26 cellular contexts compared by ENCODE assay signal in the genomic region with DNA sequence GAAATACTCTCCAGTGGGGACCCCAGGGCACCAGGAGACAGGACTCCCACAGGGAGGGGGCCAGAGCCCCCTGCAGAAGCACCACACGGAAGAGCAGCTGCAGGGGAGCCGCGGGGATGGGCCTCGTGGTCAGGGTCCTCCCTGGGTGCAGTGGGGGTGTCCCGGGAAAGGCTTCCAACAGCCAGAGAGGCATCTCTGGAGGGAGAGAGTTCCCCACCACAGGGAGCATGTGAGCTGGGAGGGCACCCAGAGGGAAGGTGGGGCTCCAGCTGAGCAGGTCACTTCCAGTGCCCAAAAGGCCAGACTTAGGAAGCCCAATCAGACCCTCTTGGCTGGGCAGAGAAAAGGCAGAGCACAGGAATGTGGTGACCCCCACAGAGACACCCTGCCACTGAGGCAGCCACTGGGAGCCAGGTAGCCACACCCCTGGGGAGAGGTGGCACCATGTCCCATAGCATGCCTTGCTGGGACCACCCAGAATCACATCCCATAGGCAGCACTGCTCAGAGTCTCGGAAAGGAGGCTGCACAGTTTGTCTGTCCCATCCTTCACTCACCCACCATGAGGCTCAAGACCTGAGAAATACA. TPM values are rescaled to one million over a fixed set of nuclear protein-coding genes. Genes with fewer than 3 reads are reported as not detected.
"Had no signal": no experiment of that assay in that cellular context is flagged by ENCODE, and none has a peak within 500 bp of the region (broad histone marks: within the 10 kb centered on the region; RNA-seq: fewer than 3 reads in every experiment).

No MANE protein-coding gene starts in this region.

- H3K9ac ChIP-seq: SK-N-SH had no signal

- H3K36me3 ChIP-seq: brain microvascular endothelial cell, SJCRH30 had no signal

- H3K27me3 ChIP-seq: brain microvascular endothelial cell had no signal

- H3K27ac Mint-ChIP-seq: activated CD8-positive, alpha-beta T cell treated with anti-CD3 and anti-CD28 coated beads for 36 hours; activated naive CD4-positive, alpha-beta T cell treated with anti-CD3 and anti-CD28 coated beads, Interleukin-2, amount 10 ng/mL, durations not matched to agents 7 days and 5 days; activated naive CD8-positive, alpha-beta T cell treated with anti-CD3 and anti-CD28 coated beads for 36 hours; activated T-cell treated with anti-CD3 and anti-CD28 coated beads, Interleukin-2, amount 50 U/mL, for 72 hours; activated T-helper 2 cell treated with anti-CD3 and anti-CD28 coated beads, Interferon-gamma antibody, Interleukin-2, Interleukin-4, amounts not matched to agents 10 μg/mL and 5 μg/mL and 100 μg/mL, durations not matched to agents 14 hours and 24 hours and 36 hours had no signal

- H3K9me3 ChIP-seq: SJCRH30, SK-N-SH had no signal

- H3K4me2 ChIP-seq: SK-N-SH had no signal

- H3K4me3 ChIP-seq: SJCRH30 had no signal

- H3K27me3 Mint-ChIP-seq: activated CD8-positive, alpha-beta T cell treated with anti-CD3 and anti-CD28 coated beads for 36 hours; activated naive CD4-positive, alpha-beta T cell treated with anti-CD3 and anti-CD28 coated beads, Interleukin-2, amount 10 ng/mL, durations not matched to agents 7 days and 5 days had no signal

- H3K9me3 Mint-ChIP-seq: activated CD8-positive, alpha-beta T cell treated with anti-CD3 and anti-CD28 coated beads for 36 hours; activated naive CD4-positive, alpha-beta T cell treated with anti-CD3 and anti-CD28 coated beads, Interleukin-2, amount 10 ng/mL, durations not matched to agents 7 days and 5 days; activated naive CD8-positive, alpha-beta T cell treated with anti-CD3 and anti-CD28 coated beads for 36 hours; activated T-cell treated with anti-CD3 and anti-CD28 coated beads, Interleukin-2, amount 50 U/mL, for 72 hours; activated T-helper 2 cell treated with anti-CD3 and anti-CD28 coated beads, Interferon-gamma antibody, Interleukin-2, Interleukin-4, amounts not matched to agents 10 μg/mL and 5 μg/mL and 100 μg/mL, durations not matched to agents 14 hours and 24 hours and 36 hours had no signal

- DNase-seq: activated CD4-positive, alpha-beta T cell treated with anti-CD3 and anti-CD28 coated beads for 4 hours; activated CD8-positive, alpha-beta memory T cell treated with anti-CD3 and anti-CD28 coated beads, Interleukin-2, amount 50 U/mL, for 4 hours; activated CD8-positive, alpha-beta T cell treated with anti-CD3 and anti-CD28 coated beads for 36 hours; activated gamma-delta T cell treated with Interleukin-2 at 50 U/mL for 16 hours; activated naive CD4-positive, alpha-beta T cell treated with anti-CD3 and anti-CD28 coated beads, Interleukin-2, amount 10 ng/mL, durations not matched to agents 7 days and 5 days; activated naive CD8-positive, alpha-beta T cell treated with anti-CD3 and anti-CD28 coated beads for 36 hours; activated T-cell treated with anti-CD3 and anti-CD28 coated beads, Interleukin-2, amount 50 U/mL, for 72 hours; brain microvascular endothelial cell; Kasumi-1; KBM-7; NCI-H146; NCI-H187 treated with DMSO at 0.1 percent for 48 hours; NCI-H2171 treated with DMSO at 0.1 percent for 48 hours; NCI-H226; NCI-H510A; NCI-H526 treated with DMSO at 0.1 percent for 48 hours; NCI-H82; Right ventricle myocardium superior; SJCRH30; SK-N-SH; SW 1271 had no signal

- H3K27ac ChIP-seq: brain microvascular endothelial cell, SJCRH30 had no signal

- H3K4me1 Mint-ChIP-seq: activated naive CD4-positive, alpha-beta T cell treated with anti-CD3 and anti-CD28 coated beads, Interleukin-2, amount 10 ng/mL, durations not matched to agents 7 days and 5 days; activated naive CD8-positive, alpha-beta T cell treated with anti-CD3 and anti-CD28 coated beads for 36 hours had no signal

- H3K4me3 Mint-ChIP-seq: activated CD8-positive, alpha-beta T cell treated with anti-CD3 and anti-CD28 coated beads for 36 hours; activated naive CD4-positive, alpha-beta T cell treated with anti-CD3 and anti-CD28 coated beads, Interleukin-2, amount 10 ng/mL, durations not matched to agents 7 days and 5 days; activated naive CD8-positive, alpha-beta T cell treated with anti-CD3 and anti-CD28 coated beads for 36 hours; activated T-cell treated with anti-CD3 and anti-CD28 coated beads, Interleukin-2, amount 50 U/mL, for 72 hours had no signal

- ATAC-seq: activated CD4-positive, CD25-positive, alpha-beta regulatory T cell treated with anti-CD3 and anti-CD28 coated beads, Interleukin-2, amount 50 U/mL, for 24 hours; activated CD8-positive, alpha-beta T cell treated with anti-CD3 and anti-CD28 coated beads for 36 hours; activated T-cell treated with anti-CD3 and anti-CD28 coated beads, Interleukin-2, amount 50 U/mL, for 72 hours had no signal

RNA-seq across cellular contexts. Expression of a gene that starts 49.9 kb away (rescaled TPM):
- total RNA-seq: activated CD8-positive, alpha-beta T cell treated with anti-CD3 and anti-CD28 coated beads for 36 hours; activated naive CD8-positive, alpha-beta T cell treated with anti-CD3 and anti-CD28 coated beads for 36 hours; activated T-helper 2 cell treated with anti-CD3 and anti-CD28 coated beads, Interferon-gamma antibody, Interleukin-2, Interleukin-4, amounts not matched to agents 10 μg/mL and 5 μg/mL and 100 μg/mL, durations not matched to agents 14 hours and 24 hours and 36 hours; OCI-LY7; RPMI7951; T-helper 1 cell treated with Interleukin-12 subunit alpha and Interleukin-12 subunit beta and Interleukin-4 antibody, amounts not matched to agents 30 ng/mL and 1 ng/mL, for 36 hours had no signal
